In the genomic region with DNA sequence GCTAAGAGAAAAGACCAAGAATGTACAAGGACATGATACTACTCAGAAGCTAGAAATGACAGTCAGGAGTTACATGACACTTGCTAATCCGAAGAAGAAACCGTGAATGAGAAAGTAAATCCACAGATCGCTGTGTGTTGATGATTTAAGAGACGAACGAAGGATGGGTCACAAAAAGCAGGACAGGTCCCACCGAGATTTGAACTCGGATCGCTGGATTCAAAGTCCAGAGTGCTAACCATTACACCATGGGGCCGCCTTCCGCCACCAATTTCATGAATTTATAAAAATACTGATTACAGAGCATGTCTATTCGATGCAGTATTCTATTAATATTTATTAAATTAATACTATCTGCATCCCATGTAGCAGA, we compare ENCODE assay signal across 8 cellular contexts. TPM values are rescaled to one million over a fixed set of nuclear protein-coding genes. Genes with fewer than 3 reads are reported as not detected.
DNase-seq lines count a peak whose midpoint lies in the region; ATAC-seq and TF ChIP-seq lines count a peak whose summit lies in the region.

No MANE protein-coding gene starts in this region.

- H3K4me3 ChIP-seq in MG63 = peak overlapping the region; percentile 62
- no peak overlapping the region for H3K4me3 ChIP-seq in tibial artery

- ATAC-seq in foreskin keratinocyte (peak; percentile 31), HG03520 (IDR thresholded peaks at IDR 0.05; ENCODE audit: unreplicated experiment) (no peak)

- H3K27ac ChIP-seq in foreskin keratinocyte (no peak overlapping the region), tibial artery (no peak overlapping the region)

- DNase-seq in Daoy (ENCODE audit: low read depth) (peak; percentile 82), MG63 (no peak), foreskin keratinocyte (peak in 1 of 2 donors; percentile 68), tibial artery (no peak), GOT3 (lab: John Stamatoyannopoulos, UW) (no peak)
- peak; percentile 82 for DNase-seq in activated CD8-positive, alpha-beta memory T cell treated with anti-CD3 and anti-CD28 coated beads for 24 hours
- peak; percentile 62 to 70 for DNase-seq in stimulated activated CD4-positive, alpha-beta T cell treated with anti-CD3 and anti-CD28 coated beads, Interleukin-2, amount 100 ng/mL, for 24 hours

- no peak for TF ChIP-seq CTCF in foreskin keratinocyte (conservative IDR thresholded peaks at IDR 0.05)
- TF ChIP-seq CTCF in tibial artery (IDR thresholded peaks at IDR 0.05) = no peak

- intact Hi-C loops in tibial artery (cut with DNase I; ENCODE audit: low total_unique reads) = no loop called here

- H3K36me3 ChIP-seq in MG63 (no peaks in the 10 kb centered on the region), tibial artery (no peaks in the 10 kb centered on the region)

- H3K9me3 ChIP-seq in MG63 = no peaks in the 10 kb centered on the region
- H3K9me3 ChIP-seq in tibial artery = no peaks in the 10 kb centered on the region

- H3K4me1 ChIP-seq in foreskin keratinocyte (peaks cover 15% of the 10 kb centered on the region), tibial artery (peaks cover 0 to 12% (median 0%) of the 10 kb centered on the region in 4 donors)

- no peaks in the 10 kb centered on the region for H3K27me3 ChIP-seq in MG63
- H3K27me3 ChIP-seq in foreskin keratinocyte = no peaks in the 10 kb centered on the region
- H3K27me3 ChIP-seq in tibial artery = no peaks in the 10 kb centered on the region

RNA-seq across cellular contexts. Expression of gene BTN3A2, which starts 54.0 kb away (rescaled TPM):
- 18.3 and 26.2 TPM in 2 replicates for total RNA-seq in Daoy (2014; rRNA removed; shearing (Covaris generic))
- 0.99 and 2.1 TPM in 2 replicates for total RNA-seq in MG63 (2014; rRNA removed; shearing (Covaris generic); ENCODE audit: low replicate concordance)
- 12.4 and 13.4 TPM in 2 replicates for total RNA-seq in foreskin keratinocyte
- polyA plus RNA-seq in foreskin keratinocyte = 9.2 and 9.4 TPM in 2 replicates

Comparison
In these comparisons a context has a peak if more than half of its experiments do, and no peak if none do; other contexts are left out.
1. DNase-seq: peak in Daoy (single experiment), activated CD8-positive, alpha-beta memory T cell treated with anti-CD3 and anti-CD28 coated beads for 24 hours (single experiment) and stimulated activated CD4-positive, alpha-beta T cell treated with anti-CD3 and anti-CD28 coated beads, Interleukin-2, amount 100 ng/mL, for 24 hours (2 of 2); none in MG63 (single experiment), tibial artery (0 of 2) and GOT3 (single experiment).